ENCODE assay signal across 9 cellular contexts in the genomic region with DNA sequence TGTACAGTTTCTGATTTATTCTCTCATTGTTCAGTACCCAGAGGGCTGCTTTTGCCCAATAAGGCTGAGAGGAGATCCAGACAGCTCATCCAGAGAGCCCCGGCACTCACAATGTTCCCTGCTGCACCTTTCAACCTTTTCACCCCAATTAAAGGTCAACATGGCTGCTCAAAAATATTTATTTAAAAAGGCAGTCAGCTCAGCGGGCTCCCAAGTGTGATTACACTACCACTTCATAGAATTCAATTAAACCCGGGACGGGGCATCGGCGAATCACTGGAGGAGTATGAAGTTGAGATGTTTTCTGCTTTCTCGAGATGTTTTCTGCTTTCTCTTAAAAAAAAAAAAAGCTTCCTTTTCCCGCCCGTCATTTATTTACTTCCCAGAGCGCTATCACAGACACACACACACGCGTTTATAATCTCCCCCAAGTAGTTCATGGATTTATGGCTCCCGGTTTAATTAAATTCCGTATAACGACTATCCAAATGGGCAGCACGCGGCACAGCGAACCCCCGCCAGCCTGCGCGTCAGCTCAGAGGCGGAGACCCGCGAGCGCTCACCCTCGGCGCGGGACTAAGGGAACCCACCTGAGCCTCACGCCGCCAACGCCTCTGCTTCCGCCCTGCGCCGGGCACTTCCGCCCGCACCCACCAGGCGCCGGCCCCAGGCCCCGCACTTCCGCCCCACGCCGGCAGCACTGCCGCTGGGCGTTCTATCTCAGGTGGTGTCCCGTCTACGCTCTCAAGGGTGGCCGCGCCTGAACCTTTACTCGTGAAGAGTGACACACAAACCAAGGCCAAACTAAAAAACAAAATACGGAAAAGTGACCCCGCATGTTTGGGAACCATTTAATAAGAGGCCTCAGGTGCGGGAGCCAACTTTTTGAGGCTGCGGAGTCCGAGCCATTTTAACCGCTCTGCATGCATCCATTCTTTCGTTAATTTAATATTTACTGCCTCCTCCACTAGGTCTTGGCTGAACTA. TPM values are rescaled to one million over a fixed set of nuclear protein-coding genes. Genes with fewer than 3 reads are reported as not detected.
DNase-seq lines count a peak whose midpoint lies in the region; ATAC-seq, FAIRE-seq and TF ChIP-seq lines count a peak whose summit lies in the region.
"Had no signal": no experiment of that assay in that cellular context is flagged by ENCODE, and none has a peak within 500 bp of the region (broad histone marks: within the 10 kb centered on the region; RNA-seq: fewer than 3 reads in every experiment).

C5orf63 (minus strand) TSS at position 642 of the 986 bp plus-strand sequence. CDS start 14,507 bp downstream, outside the sequence.

- BruUV-seq in endothelial cell of umbilical vein (replicated peaks; lab: Mats Ljungman, UMichigan): TSS peak; percentile 65

- H3K36me3 Mint-ChIP-seq in activated CD8-positive, alpha-beta memory T cell treated with anti-CD3 and anti-CD28 coated beads, Interleukin-2, amount 10 ng/mL, durations not matched to agents 7 days and 5 days: peaks cover 13% of the 10 kb centered on the region
- peaks cover 9% of the 10 kb centered on the region for H3K36me3 Mint-ChIP-seq in natural killer cell treated with Interleukin-12 subunit alpha and Interleukin-12 subunit beta and Interleukin-15 and Interleukin-18, amount 100 ng/mL, for 72 hours

- TF ChIP-seq EP300 in stomach (IDR thresholded peaks at IDR 0.05): no peak

- peak within 1 kb of the TSS; percentile 91 for H3K4me3 Mint-ChIP-seq in activated CD8-positive, alpha-beta memory T cell treated with anti-CD3 and anti-CD28 coated beads, Interleukin-2, amount 10 ng/mL, durations not matched to agents 7 days and 5 days
- H3K4me3 Mint-ChIP-seq in natural killer cell treated with Interleukin-12 subunit alpha and Interleukin-12 subunit beta and Interleukin-15 and Interleukin-18, amount 100 ng/mL, for 72 hours: peak within 1 kb of the TSS; percentile 99

- H3K27me3 ChIP-seq in endothelial cell of umbilical vein (ENCODE audit: control insufficient read depth in 2 of 2, insufficient read depth in 2 of 2, low read length in 2 of 2): no peaks in the 10 kb centered on the region
- no peaks in the 10 kb centered on the region for H3K27me3 ChIP-seq in stomach

- peak within 1 kb of the TSS; percentile 72 for H2AFZ ChIP-seq in endothelial cell of umbilical vein (ENCODE audit: low read depth, low read length)

- peak within 1 kb of the TSS; percentile 71 for H3K9ac ChIP-seq in endothelial cell of umbilical vein (replicated peaks; ENCODE audit: extremely low read depth, insufficient read depth, low read length)

- no peaks in the 10 kb centered on the region for H3K27me3 Mint-ChIP-seq in activated CD8-positive, alpha-beta memory T cell treated with anti-CD3 and anti-CD28 coated beads, Interleukin-2, amount 10 ng/mL, durations not matched to agents 7 days and 5 days
- no peaks in the 10 kb centered on the region for H3K27me3 Mint-ChIP-seq in natural killer cell treated with Interleukin-12 subunit alpha and Interleukin-12 subunit beta and Interleukin-15 and Interleukin-18, amount 100 ng/mL, for 72 hours

- FAIRE-seq in endothelial cell of umbilical vein (lab: Jason Lieb, UNC): no peak
- FAIRE-seq: A204.1 had no signal

- H3K4me1 ChIP-seq in endothelial cell of umbilical vein (ENCODE audit: control insufficient read depth, extremely low read depth, insufficient read depth, low read length) (peaks cover 61% of the 10 kb centered on the region), stomach (peaks cover 5 to 12% (median 6%) of the 10 kb centered on the region in 4 donors)

- H3K9me1 ChIP-seq in endothelial cell of umbilical vein (replicated peaks; ENCODE audit: control insufficient read depth, extremely low read depth, insufficient read depth, low read length): no peaks in the 10 kb centered on the region

- DNase-seq in DMS153 (lab: John Stamatoyannopoulos, UW): peak; percentile 17
- DNase-seq in DMS153 treated with DMSO at 0.1 percent for 48 hours (lab: John Stamatoyannopoulos, UW; ENCODE audit: unreplicated experiment): no peak
- peak; percentile 4 to 83 for DNase-seq in NCI-H526 (lab: John Stamatoyannopoulos, UW)
- DNase-seq in activated CD8-positive, alpha-beta memory T cell treated with anti-CD3 and anti-CD28 coated beads, Interleukin-2, amount 10 ng/mL, durations not matched to agents 7 days and 5 days: peak; percentile 80
- DNase-seq in endothelial cell of umbilical vein (ENCODE audit: low read depth, low spot score): peak; percentile 45
- peak; percentile 91 for DNase-seq in natural killer cell treated with Interleukin-12 subunit alpha and Interleukin-12 subunit beta and Interleukin-15 and Interleukin-18, amount 100 ng/mL, for 72 hours (ENCODE audit: low spot score)
- peak; percentile 62 for DNase-seq in stomach

- H3K27ac Mint-ChIP-seq in activated CD8-positive, alpha-beta memory T cell treated with anti-CD3 and anti-CD28 coated beads, Interleukin-2, amount 10 ng/mL, durations not matched to agents 7 days and 5 days: peak within 1 kb of the TSS; percentile 84
- H3K27ac Mint-ChIP-seq in natural killer cell treated with Interleukin-12 subunit alpha and Interleukin-12 subunit beta and Interleukin-15 and Interleukin-18, amount 100 ng/mL, for 72 hours: peak within 1 kb of the TSS; percentile 89 to 90

- POLR2A ChIA-PET in endothelial cell of umbilical vein (lab: Charles Lee): no interaction called here

- H3K9me3 ChIP-seq in endothelial cell of umbilical vein (replicated peaks; ENCODE audit: control insufficient read depth, insufficient read depth, low read length) (no peaks in the 10 kb centered on the region), stomach (no peaks in the 10 kb centered on the region)

- H3K27ac ChIP-seq in endothelial cell of umbilical vein (ENCODE audit: insufficient read depth, low read depth, low read length) (peak within 1 kb of the TSS; percentile 72), stomach (peak within 1 kb of the TSS; percentile 47 to 71 (median 67))

- intact Hi-C loops in endothelial cell of umbilical vein (cut with micrococcal nuclease) (loop anchor here (5.0 kb wide), 1 partner anchor 134 kb away; no protein-coding TSS in a partner anchor), stomach (cut with DNase I; ENCODE audit: low total_unique reads) (no loop called here)

- H3K4me2 ChIP-seq in endothelial cell of umbilical vein (ENCODE audit: insufficient read depth, low read length): peak within 1 kb of the TSS; percentile 90

- TF ChIP-seq POLR2A in endothelial cell of umbilical vein (IDR thresholded peaks at IDR 0.05; ENCODE audit: low read depth, low read length): peak; percentile 41
- no peak for TF ChIP-seq POLR2A in stomach (IDR thresholded peaks at IDR 0.05)

- no peaks in the 10 kb centered on the region for H4K20me1 ChIP-seq in endothelial cell of umbilical vein (replicated peaks; ENCODE audit: control insufficient read depth, extremely low read depth, insufficient read depth, low read length)

- no peaks in the 10 kb centered on the region for H3K36me3 ChIP-seq in endothelial cell of umbilical vein (ENCODE audit: control insufficient read depth in 2 of 2, extremely low read depth in 1 of 2, insufficient read depth in 2 of 2, low read length in 2 of 2)
- no peaks in the 10 kb centered on the region for H3K36me3 ChIP-seq in stomach

- H3K4me1 Mint-ChIP-seq in activated CD8-positive, alpha-beta memory T cell treated with anti-CD3 and anti-CD28 coated beads, Interleukin-2, amount 10 ng/mL, durations not matched to agents 7 days and 5 days: peaks cover 7% of the 10 kb centered on the region
- peaks cover 12 to 15% of the 10 kb centered on the region in 2 donors for H3K4me1 Mint-ChIP-seq in natural killer cell treated with Interleukin-12 subunit alpha and Interleukin-12 subunit beta and Interleukin-15 and Interleukin-18, amount 100 ng/mL, for 72 hours (ENCODE audit: low read depth in 2 of 2)

- 14 to 31% (median 18%) methylated on average over 38 to 56 of the region's 56 CpGs for WGBS in stomach, 5 donors

- TF ChIP-seq CTCF in endothelial cell of umbilical vein (IDR thresholded peaks at IDR 0.05; ENCODE audit: extremely low read depth in 1 of 2, insufficient read depth in 1 of 2, low read depth in 1 of 2, low read length in 2 of 2): no peak
- TF ChIP-seq CTCF in stomach (IDR thresholded peaks at IDR 0.05): peak in 2 of 7 experiments; percentile 26 to 28

- CTCF ChIA-PET in activated CD8-positive, alpha-beta memory T cell treated with anti-CD3 and anti-CD28 coated beads, Interleukin-2, amount 10 ng/mL, durations not matched to agents 7 days and 5 days (lab: Charles Lee): interaction anchor here (0.7 to 2.0 kb wide), 7 partner anchors 9 to 472 kb away, joined by 3 to 11 read pairs (median 4); partner anchors contain the start of genes MARCHF3 and PHAX
- CTCF ChIA-PET in endothelial cell of umbilical vein (lab: Charles Lee): interaction anchor here (0.6 to 1.0 kb wide), 3 partner anchors 42 to 276 kb away, joined by 3 read pairs; partner anchors contain the start of gene MARCHF3

- no peaks in the 10 kb centered on the region for H3K9me3 Mint-ChIP-seq in activated CD8-positive, alpha-beta memory T cell treated with anti-CD3 and anti-CD28 coated beads, Interleukin-2, amount 10 ng/mL, durations not matched to agents 7 days and 5 days (ENCODE audit: low read depth)
- H3K9me3 Mint-ChIP-seq in natural killer cell treated with Interleukin-12 subunit alpha and Interleukin-12 subunit beta and Interleukin-15 and Interleukin-18, amount 100 ng/mL, for 72 hours: no peaks in the 10 kb centered on the region

- dilution Hi-C loops in endothelial cell of umbilical vein (cut with MboI; ENCODE audit: extremely low pct_ligation_motif_present, low sequenced_read_pairs): no loop called here

- ATAC-seq in HG02938 (IDR thresholded peaks at IDR 0.05; ENCODE audit: unreplicated experiment): peak; percentile 97
- peak; percentile 99 for ATAC-seq in activated CD8-positive, alpha-beta memory T cell treated with anti-CD3 and anti-CD28 coated beads, Interleukin-2, amount 10 ng/mL, durations not matched to agents 7 days and 5 days
- peak; percentile 98 to 99 for ATAC-seq in natural killer cell treated with Interleukin-12 subunit alpha and Interleukin-12 subunit beta and Interleukin-15 and Interleukin-18, amount 100 ng/mL, for 72 hours

- no peaks in the 10 kb centered on the region for H3K79me2 ChIP-seq in endothelial cell of umbilical vein (ENCODE audit: control insufficient read depth, insufficient read depth, low read length)

- H3K4me3 ChIP-seq in endothelial cell of umbilical vein (replicated peaks in 1 of 3; ENCODE audit: insufficient read depth in 1 of 3, low read depth in 1 of 3, low read length in 3 of 3) (peak within 1 kb of the TSS; percentile 32 to 69 (median 56)), stomach (peak within 1 kb of the TSS; percentile 48 to 60 (median 50))

RNA-seq across cellular contexts. Expression of gene C5orf63, which starts in this region (rescaled TPM):
- 1 to 10 TPM; 7.4 TPM for total RNA-seq in activated CD8-positive, alpha-beta memory T cell treated with anti-CD3 and anti-CD28 coated beads, Interleukin-2, amount 10 ng/mL, durations not matched to agents 7 days and 5 days
- total RNA-seq in endothelial cell of umbilical vein (4.0 and 5.3 TPM in 2 replicates), stomach (10 to 100 TPM in 3 of 5 donors, 1 to 10 TPM in 1, under 1 TPM in 1; 0.45 to 16.8 (median 12.3) TPM)
- polyA plus RNA-seq in endothelial cell of umbilical vein (1.3 and 1.4 TPM in 2 replicates), stomach (1 to 10 TPM; 2.0 to 5.2 (median 4.7) TPM)
- 2.6 and 2.7 TPM in 2 replicates for polyA plus RNA-seq in endothelial cell of umbilical vein (2011; cell fraction: cytosol; rRNA removed)
- 5.6 and 7.2 TPM in 2 replicates for polyA plus RNA-seq in endothelial cell of umbilical vein (2011; cell fraction: nucleus; rRNA removed)
- polyA plus RNA-seq in endothelial cell of umbilical vein (2012): 1.1 and 2.6 TPM in 2 replicates
- 2.5 and 3.2 TPM in 2 replicates for polyA minus RNA-seq in endothelial cell of umbilical vein
- polyA minus RNA-seq in endothelial cell of umbilical vein (2011; cell fraction: cytosol; rRNA and poly(A)+ RNA removed): not detected
- 3.4 and 8.2 TPM in 2 replicates for polyA minus RNA-seq in endothelial cell of umbilical vein (2011; cell fraction: nucleus; rRNA and poly(A)+ RNA removed)
- 10 to 100 TPM; 10.2 to 12.9 TPM for total RNA-seq in natural killer cell treated with Interleukin-12 subunit alpha and Interleukin-12 subunit beta and Interleukin-15 and Interleukin-18, amount 100 ng/mL, for 72 hours
